8 cellular contexts compared by ENCODE assay signal in the genomic region with DNA sequence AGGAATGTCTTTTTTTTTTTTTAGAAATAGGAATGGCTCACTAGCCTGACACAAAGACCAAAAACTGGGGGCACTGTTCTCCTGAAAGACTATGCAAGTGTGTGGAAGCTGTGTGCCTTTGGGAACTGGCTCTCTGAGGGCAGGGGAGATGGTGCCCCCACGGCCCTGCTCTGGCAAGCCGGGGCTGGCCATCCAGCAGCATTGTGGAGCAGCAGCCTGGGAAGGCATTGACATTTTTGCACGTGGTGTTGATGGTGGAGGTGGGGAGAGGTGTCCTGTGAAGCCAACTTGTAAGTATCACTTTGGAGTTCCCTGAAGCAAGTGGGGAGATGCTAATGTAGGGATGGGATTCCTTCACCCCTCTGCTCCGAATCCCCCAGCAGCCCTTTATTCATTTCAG.
"Had no signal": no experiment of that assay in that cellular context is flagged by ENCODE, and none has a peak within 500 bp of the region (broad histone marks: within the 10 kb centered on the region; RNA-seq: fewer than 3 reads in every experiment).

No MANE protein-coding gene starts in this region.

- H3K27ac ChIP-seq: GM23248, HL-60 had no signal

- H3K27ac Mint-ChIP-seq: H9, IgD-negative memory B cell had no signal

- H3K27me3 Mint-ChIP-seq: IgD-negative memory B cell had no signal

- H3K4me3 ChIP-seq: GM23248 had no signal

- H3K36me3 Mint-ChIP-seq: IgD-negative memory B cell had no signal

- DNase-seq: GM23248, GOT3, H9, HCEC 1CT, KBM-7 had no signal

- ATAC-seq: HepG2 had no signal

- H3K4me3 Mint-ChIP-seq: H9, IgD-negative memory B cell had no signal

- H2AFZ ChIP-seq: GM23248 had no signal

- H3K4me1 Mint-ChIP-seq: IgD-negative memory B cell had no signal

- H3K9ac ChIP-seq: GM23248 had no signal
